Comparison of ENCODE assay signal across 8 cellular contexts in the genomic region with DNA sequence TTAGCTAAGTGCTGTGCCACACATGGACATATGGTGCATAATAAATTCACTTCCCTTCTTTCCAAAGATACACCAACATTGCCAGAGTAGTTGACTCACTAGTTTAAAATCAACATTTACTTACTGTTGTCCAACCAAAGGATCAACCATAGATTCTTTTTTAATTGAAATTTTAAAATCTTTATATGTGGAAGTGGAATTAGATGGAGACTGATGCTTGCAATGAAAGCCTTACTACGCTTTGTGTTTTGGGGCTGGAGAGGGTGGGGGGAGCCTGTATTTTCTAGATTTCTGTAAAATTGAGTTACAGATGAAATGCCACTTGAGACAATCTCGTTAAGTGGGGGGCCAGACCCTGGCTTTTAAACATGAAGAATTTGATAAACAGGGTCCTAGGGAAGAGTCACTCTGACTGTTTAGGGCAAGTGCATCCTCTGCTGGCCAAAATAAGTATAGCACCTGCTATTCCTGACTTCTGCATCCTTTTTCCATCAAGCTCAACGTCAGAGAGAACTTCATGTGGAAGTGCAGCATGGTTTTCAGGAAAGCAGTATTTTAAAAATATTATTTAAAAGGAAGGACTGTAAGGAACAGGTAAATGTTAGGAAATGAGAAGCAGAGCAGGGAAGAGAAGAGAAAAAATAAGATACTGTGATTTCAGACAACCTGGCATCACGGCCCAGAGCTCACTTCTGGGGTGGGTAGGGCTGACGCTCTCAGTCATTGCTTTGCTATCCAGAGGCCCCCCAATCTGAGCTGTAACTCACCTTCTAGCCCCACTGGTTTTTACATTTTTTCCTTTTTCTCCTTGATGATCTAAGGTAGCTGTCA.
A peak's percentile ranks its signal among the peaks of the same experiment; 100 is the strongest.
DNase-seq lines count a peak whose midpoint lies in the region; ATAC-seq, FAIRE-seq and TF ChIP-seq lines count a peak whose summit lies in the region.

No MANE protein-coding gene starts in this region.

- H3K4me1 ChIP-seq in KMS-11 (ENCODE audit: low read depth, poor library complexity, severe bottlenecking) = no peaks in the 10 kb centered on the region

- peak; percentile 26 for FAIRE-seq in RCC 7860 (lab: Jason Lieb, UNC)

- no peak overlapping the region for H3K9ac ChIP-seq in KMS-11

- no peak overlapping the region for H3K27ac ChIP-seq in KMS-11

- H3K36me3 ChIP-seq in KMS-11 (ENCODE audit: insufficient read depth) = no peaks in the 10 kb centered on the region

- H3K4me3 ChIP-seq in KMS-11 (IDR thresholded peaks at IDR 0.05; ENCODE audit: insufficient read depth, low read depth, low read length) = no peak overlapping the region

- no peak overlapping the region for H3K4me2 ChIP-seq in KMS-11

- intact Hi-C loops in left ventricle myocardium superior (cut with micrococcal nuclease) = loop anchor here (2.0 to 5.0 kb wide), 2 partner anchors 151 to 237 kb away; no protein-coding TSS in a partner anchor
- intact Hi-C loops in sciatic nerve (cut with DNase I) = loop anchor here (5.0 kb wide), 2 partner anchors 156 to 236 kb away; no protein-coding TSS in a partner anchor

- ATAC-seq in left ventricle myocardium superior (peak; percentile 67), sciatic nerve (peak; percentile 64), HG03139 (IDR thresholded peaks at IDR 0.05; ENCODE audit: unreplicated experiment) (no peak), HG03378 (IDR thresholded peaks at IDR 0.05; ENCODE audit: unreplicated experiment) (no peak)

- H4K20me1 ChIP-seq in KMS-11 (ENCODE audit: insufficient read depth) = no peaks in the 10 kb centered on the region

- H2AFZ ChIP-seq in KMS-11 (ENCODE audit: low read depth) = no peak overlapping the region

- DNase-seq in DMS79 (lab: John Stamatoyannopoulos, UW) (peak; percentile 27), RCC 7860 (ENCODE audit: low spot score) (peak; percentile 34), amniotic epithelial cell (ENCODE audit: low read depth) (peak; percentile 59), left ventricle myocardium superior (no peak), sciatic nerve (ENCODE audit: low spot score) (no peak)

- no peaks in the 10 kb centered on the region for H3K27me3 ChIP-seq in KMS-11 (ENCODE audit: insufficient read depth, low read depth)

- no peaks in the 10 kb centered on the region for H3K79me2 ChIP-seq in KMS-11 (ENCODE audit: insufficient read depth, low read depth)

- peak; percentile 99 for TF ChIP-seq CTCF in KMS-11 (conservative IDR thresholded peaks at IDR 0.05; ENCODE audit: low read depth, low read length)

Comparison
In these comparisons a context has a peak if more than half of its experiments do, and no peak if none do; other contexts are left out.
1. DNase-seq: peak in DMS79 (single experiment), RCC 7860 (single experiment) and amniotic epithelial cell (single experiment); none in left ventricle myocardium superior (single experiment) and sciatic nerve (single experiment).
2. ATAC-seq: peak in left ventricle myocardium superior (single experiment) and sciatic nerve (single experiment); none in HG03139 (single experiment) and HG03378 (single experiment).